In the genomic region with DNA sequence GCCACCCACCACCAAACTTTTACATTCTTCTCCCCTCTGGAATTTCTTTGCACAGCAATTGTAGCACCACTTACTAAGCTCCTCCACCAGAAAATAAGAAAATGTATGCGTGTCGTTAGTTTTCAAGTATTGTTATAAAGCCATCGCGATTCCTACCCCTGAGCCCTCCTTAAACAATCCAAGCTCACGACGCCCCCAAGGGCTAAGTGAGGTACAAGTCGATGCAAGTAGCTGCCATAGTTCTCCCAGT, we compare ENCODE assay signal across 8 cellular contexts. TPM values are rescaled to one million over a fixed set of nuclear protein-coding genes. Genes with fewer than 3 reads are reported as not detected.
DNase-seq lines count a peak whose midpoint lies in the region; ATAC-seq and TF ChIP-seq lines count a peak whose summit lies in the region.

No MANE protein-coding gene starts in this region.

- peak overlapping the region; percentile 80 for H3K9ac ChIP-seq in Karpas-422 (ENCODE audit: low read length)

- no peaks in the 10 kb centered on the region for H3K27me3 ChIP-seq in Karpas-422 (ENCODE audit: low read length)
- H3K27me3 ChIP-seq in adrenal gland, result no peaks in the 10 kb centered on the region
- peaks cover 2% of the 10 kb centered on the region for H3K27me3 ChIP-seq in kidney epithelial cell (ENCODE audit: control insufficient read depth, insufficient read depth, low read length)
- no peaks in the 10 kb centered on the region for H3K27me3 ChIP-seq in thoracic aorta (replicated peaks; ENCODE audit: insufficient read depth)

- peak; percentile 58 for DNase-seq in DMS114 treated with DMSO at 0.1 percent for 48 hours (lab: John Stamatoyannopoulos, UW; ENCODE audit: unreplicated experiment)
- no peak for DNase-seq in Karpas-422
- no peak for DNase-seq in adrenal gland
- no peak for DNase-seq in kidney epithelial cell (ENCODE audit: low read depth)
- no peak for DNase-seq in thoracic aorta (ENCODE audit: low spot score)
- DNase-seq in stimulated activated CD8-positive, alpha-beta memory T cell treated with anti-CD3 and anti-CD28 coated beads, Interleukin-4, amount 100 ng/mL, for 48 hours, result no peak
- DNase-seq in LoVo (ENCODE audit: low spot score), result no peak

- H3K36me3 ChIP-seq in Karpas-422 (ENCODE audit: insufficient read depth, low read length) (no peaks in the 10 kb centered on the region), adrenal gland (replicated peaks in 1 of 2) (no peaks in the 10 kb centered on the region), kidney epithelial cell (ENCODE audit: control insufficient read depth, insufficient read depth, low read length) (no peaks in the 10 kb centered on the region), thoracic aorta (no peaks in the 10 kb centered on the region)

- peaks cover 19% of the 10 kb centered on the region for H3K79me2 ChIP-seq in Karpas-422 (ENCODE audit: low read length)

- TF ChIP-seq POLR2A in adrenal gland (IDR thresholded peaks at IDR 0.05), result no peak

- no peaks in the 10 kb centered on the region for H3K9me3 ChIP-seq in Karpas-422 (ENCODE audit: low read length)
- no peaks in the 10 kb centered on the region for H3K9me3 ChIP-seq in adrenal gland (replicated peaks in 1 of 3)
- no peaks in the 10 kb centered on the region for H3K9me3 ChIP-seq in thoracic aorta

- no peaks in the 10 kb centered on the region for H3K9me2 ChIP-seq in Karpas-422 (replicated peaks; ENCODE audit: insufficient read depth, low read length)

- H2AFZ ChIP-seq in Karpas-422 (ENCODE audit: low read length), result no peak overlapping the region

- TF ChIP-seq CTCF in adrenal gland (IDR thresholded peaks at IDR 0.05), result no peak
- TF ChIP-seq CTCF in kidney epithelial cell (IDR thresholded peaks at IDR 0.05; ENCODE audit: insufficient read depth, low read length, poor library complexity, severe bottlenecking), result peak; percentile 1
- TF ChIP-seq CTCF in thoracic aorta (IDR thresholded peaks at IDR 0.05), result no peak

- peaks cover 8% of the 10 kb centered on the region; the same call in 1 of the 2 replicates for H4K20me1 ChIP-seq in Karpas-422 (ENCODE audit: insufficient read depth, low read depth, low read length)

- peak overlapping the region; percentile 78 for H3K4me2 ChIP-seq in Karpas-422 (ENCODE audit: low read depth, low read length, poor library complexity, severe bottlenecking)

- 0 to 2% (median 2%) methylated on average over 7 of the region's 7 CpGs for WGBS in adrenal gland, 4 donors

- H3K4me1 ChIP-seq in Karpas-422 (ENCODE audit: low read length), result peaks cover 31% of the 10 kb centered on the region
- H3K4me1 ChIP-seq in adrenal gland (replicated peaks in 1 of 2), result peaks cover 15 to 24% of the 10 kb centered on the region in 2 donors
- peaks cover 30 to 40% of the 10 kb centered on the region in 2 donors for H3K4me1 ChIP-seq in thoracic aorta (ENCODE audit: control insufficient read depth in 1 of 2, low read depth in 2 of 2)

- H3K4me3 ChIP-seq in Karpas-422 (ENCODE audit: low read length), result peak overlapping the region; percentile 72
- H3K4me3 ChIP-seq in adrenal gland, result peak overlapping the region in 3 of 4 donors; percentile 40 to 88 (median 65)
- peak overlapping the region; percentile 85 for H3K4me3 ChIP-seq in kidney epithelial cell (ENCODE audit: low read depth, low read length)
- H3K4me3 ChIP-seq in thoracic aorta, result peak overlapping the region; percentile 85

- intact Hi-C loops in adrenal gland (cut with DNase I), result loop anchor here in 1 of 2 donors (2.0 to 10.0 kb wide), 2 partner anchors 14 to 48 kb away; a partner anchor contains a TSS

- no peak for ATAC-seq in thoracic aorta (ENCODE audit: insufficient number of reproducible peaks, low FRiP score, low read depth)
- ATAC-seq in HG02588 (IDR thresholded peaks at IDR 0.05; ENCODE audit: unreplicated experiment), result no peak

- no peak overlapping the region for H3K27ac ChIP-seq in Karpas-422 (ENCODE audit: low read length)
- peak overlapping the region; percentile 56 to 97 (median 93) for H3K27ac ChIP-seq in adrenal gland
- peak overlapping the region in 1 of 2 donors; percentile 53 for H3K27ac ChIP-seq in thoracic aorta

RNA-seq across cellular contexts. Expression of a gene that starts 1.3 kb away (rescaled TPM):
- total RNA-seq in Karpas-422 (2014; rRNA removed; shearing (Covaris generic); ENCODE audit: low replicate concordance), result 8.3 and 12.0 TPM in 2 replicates
- total RNA-seq in adrenal gland (10 to 100 TPM in 5 of 8 donors, 1 to 10 TPM in 3; 3.4 to 17.9 (median 11.0) TPM), kidney epithelial cell (10.7 and 13.6 TPM in 2 replicates), thoracic aorta (10 to 100 TPM in 1 of 2 donors, 1 to 10 TPM in 1; 8.3 to 15.0 TPM)
- polyA plus RNA-seq in adrenal gland, result 1 to 10 TPM; 2.8 to 4.1 (median 3.3) TPM

RNA-seq across cellular contexts. Expression of a gene that starts 14.2 kb away (rescaled TPM):
- total RNA-seq in Karpas-422 (2014; rRNA removed; shearing (Covaris generic); ENCODE audit: low replicate concordance), result 2.5 and 3.6 TPM in 2 replicates
- total RNA-seq in adrenal gland (10 to 100 TPM in 2 of 8 donors, 1 to 10 TPM in 6; 2.0 to 11.1 (median 8.3) TPM), kidney epithelial cell (2.4 and 2.6 TPM in 2 replicates), thoracic aorta (10 to 100 TPM in 1 of 2 donors, 1 to 10 TPM in 1; 4.6 to 11.6 TPM)
- 1 to 10 TPM; 1.3 to 2.7 (median 2.3) TPM for polyA plus RNA-seq in adrenal gland

RNA-seq across cellular contexts. Expression of a gene that starts 40.8 kb away (rescaled TPM):
- 10.4 and 11.4 TPM in 2 replicates for total RNA-seq in Karpas-422 (2014; rRNA removed; shearing (Covaris generic); ENCODE audit: low replicate concordance)
- total RNA-seq in adrenal gland, result 10 to 100 TPM in 1 of 8 donors, 1 to 10 TPM in 7; 4.3 to 15.0 (median 6.8) TPM
- 1 to 10 TPM; 1.7 to 7.6 (median 2.2) TPM for polyA plus RNA-seq in adrenal gland
- total RNA-seq in kidney epithelial cell, result 5.3 and 5.4 TPM in 2 replicates
- total RNA-seq in thoracic aorta, result 10 to 100 TPM in 1 of 2 donors, 1 to 10 TPM in 1; 3.5 to 27.1 TPM
